In genomic region chr21:33992412-33992811, GRCh38 we compare ENCODE assay signal across 2 cellular contexts.
TF ChIP-seq lines count a peak whose summit lies in the region.

No MANE protein-coding gene starts in this region.

TF ChIP-seq in K562, 482 proteins besides CTCF, POLR2A, EP300 and RAD21:
- TF ChIP-seq TRIM28 (IDR thresholded peaks at IDR 0.05) (0 out of 2 replicates have a peak, but pooled peaks have one; percentile 51), ZFP36 (IDR thresholded peaks at IDR 0.05; ENCODE audit: low read depth, low read length, partially characterized antibody) (peak; percentile 74), ZNF766 (CRISPR knock-in tag; conservative IDR thresholded peaks at IDR 0.05) (peak; percentile 96), CBX3 (IDR thresholded peaks at IDR 0.05; ENCODE audit: borderline replicate concordance in 1 of 2, low read length in 2 of 2) (0 out of 3 replicates have a peak, but pooled peaks of 1 of the 2 experiments have one; percentile 22)

TF ChIP-seq in HepG2, 621 proteins besides CTCF, POLR2A, EP300 and RAD21:
- TF ChIP-seq ZNF430 (CRISPR knock-in tag; IDR thresholded peaks at IDR 0.05) = peak; percentile 99
